ENCODE assay signal across 8 cellular contexts in the genomic region with DNA sequence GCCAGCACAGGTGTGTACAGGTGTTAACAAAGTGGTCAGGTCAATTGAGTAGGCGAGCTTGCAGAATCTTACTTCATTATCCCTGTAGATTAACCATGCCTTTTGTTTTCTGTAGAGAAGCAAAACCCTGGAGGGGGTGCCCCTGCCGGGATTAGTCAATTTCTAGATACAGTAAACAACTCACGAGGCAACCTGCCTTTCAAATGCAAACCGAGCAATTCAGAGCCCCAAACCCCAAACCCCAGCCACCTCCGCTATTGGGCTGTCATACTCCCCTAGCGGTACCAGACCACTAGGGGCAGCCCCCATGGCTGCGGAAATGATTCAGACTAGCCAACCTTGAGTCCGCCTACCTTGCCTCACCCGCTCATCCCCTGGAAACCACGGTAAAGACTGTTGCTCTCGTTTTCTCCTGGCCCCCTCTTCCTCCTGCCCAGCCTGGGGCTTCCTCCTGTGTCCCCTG.
DNase-seq lines count a peak whose midpoint lies in the region; ATAC-seq lines count a peak whose summit lies in the region.

No MANE protein-coding gene starts in this region.

- DNase-seq in Daoy (ENCODE audit: low read depth) (peak; percentile 18), HuH-7 (ENCODE audit: low spot score) (peak; percentile 24), SK-N-DZ (ENCODE audit: low spot score) (no peak), HT-29 (ENCODE audit: low spot score) (no peak), NCI-H510A treated with DMSO at 0.1 percent for 48 hours (lab: John Stamatoyannopoulos, UW) (no peak)
- peak; percentile 9 to 64 for DNase-seq in activated T-helper 1 cell treated with anti-CD3 and anti-CD28 coated beads, Interleukin-2, amount 50 U/mL, for 16 hours (ENCODE audit: low read depth in 1 of 2, low spot score in 1 of 2)
- DNase-seq in stimulated activated CD4-positive, alpha-beta T cell treated with anti-CD3 and anti-CD28 coated beads, Interleukin-1b, Interleukin-23, amount 100 ng/mL, for 4 hours (ENCODE audit: low read depth in 2 of 2): peak; percentile 36 to 51

- ATAC-seq in GM21515 (IDR thresholded peaks at IDR 0.05; ENCODE audit: unreplicated experiment): peak; percentile 98

Comparison
In these comparisons a context has a peak if more than half of its experiments do, and no peak if none do; other contexts are left out.
1. DNase-seq: peak in Daoy (single experiment), HuH-7 (single experiment), activated T-helper 1 cell treated with anti-CD3 and anti-CD28 coated beads, Interleukin-2, amount 50 U/mL, for 16 hours (2 of 2) and stimulated activated CD4-positive, alpha-beta T cell treated with anti-CD3 and anti-CD28 coated beads, Interleukin-1b, Interleukin-23, amount 100 ng/mL, for 4 hours (2 of 2); none in SK-N-DZ (single experiment), HT-29 (single experiment) and NCI-H510A treated with DMSO at 0.1 percent for 48 hours (single experiment).